8 cellular contexts compared by ENCODE assay signal in genomic region chr15:79230766-79231165, GRCh38. TPM values are rescaled to one million over a fixed set of nuclear protein-coding genes. Genes with fewer than 3 reads are reported as not detected.
"Had no signal": no experiment of that assay in that cellular context is flagged by ENCODE, and none has a peak within 500 bp of the region (broad histone marks: within the 10 kb centered on the region; RNA-seq: fewer than 3 reads in every experiment).

No MANE protein-coding gene starts in this region.

- DNase-seq: GM23248, GOT3, H9, HCEC 1CT, HFFc6, IMR-90 had no signal

- ATAC-seq: K562 had no signal

- H3K4me3 ChIP-seq: GM23248, K562 had no signal

- H3K27ac ChIP-seq: GM23248 had no signal

- H3K9ac ChIP-seq: GM23248 had no signal

RNA-seq across cellular contexts. Expression of gene ANKRD34C, which starts 51.8 kb away (rescaled TPM):
- total RNA-seq: GM23248, H9, HFFc6, HT-29, IMR-90, K562 had no signal
- polyA plus RNA-seq: GM23248, IMR-90 had no signal
